8 cellular contexts compared by ENCODE assay signal in the genomic region with DNA sequence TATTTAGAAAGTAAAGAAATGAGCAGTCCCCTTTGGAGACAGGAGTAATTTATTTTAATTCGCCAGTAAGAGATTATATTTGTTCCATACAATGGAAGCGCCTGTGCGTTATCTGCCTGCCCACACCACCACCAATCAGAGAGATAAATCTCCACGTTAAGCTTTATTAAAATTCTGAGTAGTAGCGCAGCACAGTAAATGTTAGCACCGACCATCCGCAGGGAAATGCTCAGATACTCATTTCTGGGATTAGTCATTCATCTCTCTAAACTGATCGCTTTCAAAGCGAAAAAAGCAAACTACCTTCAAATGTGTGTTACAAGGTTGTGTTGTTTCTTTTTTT. TPM values are rescaled to one million over a fixed set of nuclear protein-coding genes. Genes with fewer than 3 reads are reported as not detected.
A peak's percentile ranks its signal among the peaks of the same experiment; 100 is the strongest.
DNase-seq lines count a peak whose midpoint lies in the region; ATAC-seq and TF ChIP-seq lines count a peak whose summit lies in the region.

No MANE protein-coding gene starts in this region.

- no peak for DNase-seq in CD4-positive, alpha-beta T cell
- no peak for DNase-seq in LNCaP clone FGC (ENCODE audit: low read depth)
- peak; percentile 46 for DNase-seq in amniotic epithelial cell (ENCODE audit: low read depth)
- peak; percentile 34 for DNase-seq in left kidney (ENCODE audit: low read depth, low spot score)
- no peak for DNase-seq in transverse colon
- DNase-seq in NCI-H187 (lab: John Stamatoyannopoulos, UW): no peak
- no peak for DNase-seq in LoVo (ENCODE audit: low spot score)
- no peak for DNase-seq in GM03348 (ENCODE audit: low spot score)

- no peaks in the 10 kb centered on the region for H3K27me3 ChIP-seq in CD4-positive, alpha-beta T cell (ENCODE audit: control insufficient read depth, insufficient read depth, low read length)
- H3K27me3 ChIP-seq in transverse colon: no peaks in the 10 kb centered on the region

- TF ChIP-seq EP300 in transverse colon (IDR thresholded peaks at IDR 0.05; ENCODE audit: low read depth): no peak

- H3K4me3 ChIP-seq in LNCaP clone FGC (ENCODE audit: low read depth, low read length) (peak overlapping the region; percentile 72), transverse colon (peak overlapping the region; percentile 89 to 98 (median 96))

- H3K4me3 Mint-ChIP-seq in CD4-positive, alpha-beta T cell: peak overlapping the region; percentile 90

- H3K36me3 Mint-ChIP-seq in CD4-positive, alpha-beta T cell (ENCODE audit: low read depth): peaks cover 19% of the 10 kb centered on the region

- peak overlapping the region; percentile 64 for H3K27ac Mint-ChIP-seq in CD4-positive, alpha-beta T cell

- POLR2A ChIA-PET in CD4-positive, alpha-beta T cell (lab: Charles Lee): interaction anchor here (2.2 to 3.4 kb wide), 2 partner anchors 25 to 40 kb away, joined by 5 to 7 read pairs; no protein-coding TSS in a partner anchor

- TF ChIP-seq POLR2A in transverse colon (IDR thresholded peaks at IDR 0.05): no peak

- WGBS in transverse colon (ENCODE audit: low coverage in 1 of 2), 2 donors: 2 to 8% methylated on average over 9 of the region's 9 CpGs

- H3K4me1 ChIP-seq in transverse colon: peaks cover 14 to 67% (median 60%) of the 10 kb centered on the region in 4 donors

- no peak for TF ChIP-seq CTCF in CD4-positive, alpha-beta T cell (IDR thresholded peaks at IDR 0.05)
- TF ChIP-seq CTCF in LNCaP clone FGC (IDR thresholded peaks at IDR 0.05; ENCODE audit: control insufficient read depth, extremely low read depth, insufficient read depth) (no peak), transverse colon (IDR thresholded peaks at IDR 0.05) (no peak)

- H3K4me1 Mint-ChIP-seq in CD4-positive, alpha-beta T cell (ENCODE audit: low read depth): peaks cover 42% of the 10 kb centered on the region

- no peak for ATAC-seq in CD4-positive, alpha-beta T cell (ENCODE audit: poor library complexity)

- in situ Hi-C loops in transverse colon (cut with MboI; ENCODE audit: low pct_ligation_motif_present in 1 of 4, low pct_unique_long_range_greater_than_20kb in 1 of 4, low sequenced_read_pairs in 3 of 4): no loop called here

- H3K9me3 ChIP-seq in CD4-positive, alpha-beta T cell (ENCODE audit: control insufficient read depth, low read length): no peaks in the 10 kb centered on the region
- H3K9me3 ChIP-seq in transverse colon: no peaks in the 10 kb centered on the region

- CTCF ChIA-PET in CD4-positive, alpha-beta T cell (lab: Charles Lee): no interaction called here

- intact Hi-C loops in CD4-positive, alpha-beta T cell (cut with DNase I, micrococcal nuclease): loop anchor here in 1 of 2 experiments (5.0 to 10.0 kb wide), 3 partner anchors 375 to 638 kb away; partner anchors contain the start of genes LCA5L and PSMG1
- intact Hi-C loops in transverse colon (cut with DNase I; ENCODE audit: low total_unique reads): loop anchor here (5.0 to 10.0 kb wide), 2 partner anchors 75 to 298 kb away; no protein-coding TSS in a partner anchor

- no peaks in the 10 kb centered on the region for H3K27me3 Mint-ChIP-seq in CD4-positive, alpha-beta T cell

- no peaks in the 10 kb centered on the region for H3K9me3 Mint-ChIP-seq in CD4-positive, alpha-beta T cell

- H3K36me3 ChIP-seq in transverse colon: peaks cover 0 to 22% (median 0%) of the 10 kb centered on the region in 4 donors

- H3K27ac ChIP-seq in CD4-positive, alpha-beta T cell (ENCODE audit: low read depth, low read length): peak overlapping the region; percentile 30
- peak overlapping the region; percentile 94 to 99 (median 98) for H3K27ac ChIP-seq in transverse colon

RNA-seq across cellular contexts. Expression of gene ETS2, which starts 1.2 kb away (rescaled TPM):
- total RNA-seq in CD4-positive, alpha-beta T cell: 10 to 100 TPM; 11.4 to 13.9 TPM
- 100 to 1,000 TPM in 3 of 4 donors, 10 to 100 TPM in 1; 55.1 to 174 (median 127) TPM for total RNA-seq in transverse colon

Comparison
In these comparisons a context has a peak if more than half of its experiments do, and no peak if none do; other contexts are left out.
1. DNase-seq: peak in amniotic epithelial cell (single experiment) and left kidney (single experiment); none in CD4-positive, alpha-beta T cell (0 of 10), LNCaP clone FGC (single experiment), transverse colon (single experiment), NCI-H187 (0 of 2), LoVo (single experiment) and GM03348 (single experiment).